Comparison of ENCODE assay signal across 8 cellular contexts in genomic region chr2:65228249-65228750, GRCh38. TPM values are rescaled to one million over a fixed set of nuclear protein-coding genes. Genes with fewer than 3 reads are reported as not detected.
DNase-seq lines count a peak whose midpoint lies in the region; ATAC-seq and TF ChIP-seq lines count a peak whose summit lies in the region.

No MANE protein-coding gene starts in this region.

- H3K36me3 ChIP-seq in gastroesophageal sphincter (peaks cover 0 to 4% of the 10 kb centered on the region in 2 donors), ovary (no peaks in the 10 kb centered on the region)

- intact Hi-C loops in ovary (cut with DNase I): no loop called here

- POLR2A ChIA-PET in activated CD8-positive, alpha-beta T cell treated with anti-CD3 and anti-CD28 coated beads, Interleukin-2, amount 10 ng/mL, durations not matched to agents 7 days and 5 days (lab: Charles Lee): interaction anchor here (0.9 to 2.9 kb wide), 17 partner anchors 11 to 1640 kb away, joined by 3 to 29 read pairs (median 4); partner anchors contain the start of genes CEP68, RAB1A, SPRED2 and WDPCP

- CTCF ChIA-PET in activated CD8-positive, alpha-beta T cell treated with anti-CD3 and anti-CD28 coated beads, Interleukin-2, amount 10 ng/mL, durations not matched to agents 7 days and 5 days (lab: Charles Lee): interaction anchor here (1.1 kb wide), 1 partner anchor 27 kb away, joined by 4 read pairs; no protein-coding TSS in a partner anchor

- H3K4me1 ChIP-seq in gastroesophageal sphincter (peaks cover 6 to 61% (median 27%) of the 10 kb centered on the region in 3 donors), ovary (ENCODE audit: insufficient read depth) (peaks cover 3% of the 10 kb centered on the region)

- no peaks in the 10 kb centered on the region for H3K9me3 ChIP-seq in gastroesophageal sphincter
- no peaks in the 10 kb centered on the region for H3K9me3 ChIP-seq in ovary

- WGBS in gastroesophageal sphincter (ENCODE audit: low coverage in 1 of 2), 2 donors: 1 to 4% methylated on average over 11 to 12 of the region's 17 CpGs
- WGBS in ovary, 3 donors: 0 to 1% (median 1%) methylated on average over 17 of the region's 17 CpGs

- TF ChIP-seq CTCF in gastroesophageal sphincter (IDR thresholded peaks at IDR 0.05) (peak in 1 of 4 experiments; percentile 1), ovary (IDR thresholded peaks at IDR 0.05) (no peak)

- H3K27me3 ChIP-seq in gastroesophageal sphincter: no peaks in the 10 kb centered on the region
- no peaks in the 10 kb centered on the region for H3K27me3 ChIP-seq in ovary

- peak; percentile 35 for ATAC-seq in HG02642 (IDR thresholded peaks at IDR 0.05; ENCODE audit: poor library complexity, unreplicated experiment)
- ATAC-seq in activated CD8-positive, alpha-beta T cell treated with anti-CD3 and anti-CD28 coated beads, Interleukin-2, amount 10 ng/mL, durations not matched to agents 7 days and 5 days: peak; percentile 42
- peak; percentile 5 for ATAC-seq in gastroesophageal sphincter

- H3K4me1 Mint-ChIP-seq in activated CD8-positive, alpha-beta T cell treated with anti-CD3 and anti-CD28 coated beads, Interleukin-2, amount 10 ng/mL, durations not matched to agents 7 days and 5 days (ENCODE audit: low read depth): peaks cover 38% of the 10 kb centered on the region

- TF ChIP-seq POLR2A in gastroesophageal sphincter (IDR thresholded peaks at IDR 0.05) (no peak), ovary (IDR thresholded peaks at IDR 0.05) (no peak)

- peak overlapping the region; percentile 99 for H3K27ac Mint-ChIP-seq in activated CD8-positive, alpha-beta T cell treated with anti-CD3 and anti-CD28 coated beads, Interleukin-2, amount 10 ng/mL, durations not matched to agents 7 days and 5 days

- peak overlapping the region; percentile 93 to 98 for H3K4me3 ChIP-seq in gastroesophageal sphincter
- peak overlapping the region; percentile 59 for H3K4me3 ChIP-seq in ovary

- peaks cover 34% of the 10 kb centered on the region for H3K36me3 Mint-ChIP-seq in activated CD8-positive, alpha-beta T cell treated with anti-CD3 and anti-CD28 coated beads, Interleukin-2, amount 10 ng/mL, durations not matched to agents 7 days and 5 days (ENCODE audit: low read depth)

- H3K4me3 Mint-ChIP-seq in activated CD8-positive, alpha-beta T cell treated with anti-CD3 and anti-CD28 coated beads, Interleukin-2, amount 10 ng/mL, durations not matched to agents 7 days and 5 days: peak overlapping the region; percentile 99

- peak; percentile 14 for DNase-seq in stimulated activated CD4-positive, alpha-beta T cell treated with anti-CD3 and anti-CD28 coated beads, Interleukin-1b, Interleukin-23, amount 100 ng/mL, for 48 hours
- no peak for DNase-seq in stimulated activated CD4-positive, alpha-beta T cell treated with anti-CD3 and anti-CD28 coated beads, Interleukin-4, amount 100 ng/mL, for 1 hour
- DNase-seq in NCI-H2081 (lab: John Stamatoyannopoulos, UW) (peak; percentile 24 to 66), ovary (no peak), COR-L47 (lab: John Stamatoyannopoulos, UW) (no peak)
- no peak for DNase-seq in activated CD8-positive, alpha-beta T cell treated with anti-CD3 and anti-CD28 coated beads, Interleukin-2, amount 10 ng/mL, durations not matched to agents 7 days and 5 days

- peak overlapping the region; percentile 96 to 100 (median 98) for H3K27ac ChIP-seq in gastroesophageal sphincter
- H3K27ac ChIP-seq in ovary: peak overlapping the region; percentile 36 to 58

- no peaks in the 10 kb centered on the region for H3K9me3 Mint-ChIP-seq in activated CD8-positive, alpha-beta T cell treated with anti-CD3 and anti-CD28 coated beads, Interleukin-2, amount 10 ng/mL, durations not matched to agents 7 days and 5 days (ENCODE audit: insufficient read depth)

- no peak for TF ChIP-seq EP300 in gastroesophageal sphincter (IDR thresholded peaks at IDR 0.05)
- no peak for TF ChIP-seq EP300 in ovary (IDR thresholded peaks at IDR 0.05)

- H3K27me3 Mint-ChIP-seq in activated CD8-positive, alpha-beta T cell treated with anti-CD3 and anti-CD28 coated beads, Interleukin-2, amount 10 ng/mL, durations not matched to agents 7 days and 5 days (ENCODE audit: low read depth): no peaks in the 10 kb centered on the region

RNA-seq across cellular contexts. Expression of gene ACTR2, which starts 0.7 kb away (rescaled TPM):
- total RNA-seq in activated CD8-positive, alpha-beta T cell treated with anti-CD3 and anti-CD28 coated beads, Interleukin-2, amount 10 ng/mL, durations not matched to agents 7 days and 5 days: 100 to 1,000 TPM; 478 to 493 TPM
- 100 to 1,000 TPM in 3 of 4 donors, 10 to 100 TPM in 1; 90.3 to 126 (median 109) TPM for total RNA-seq in gastroesophageal sphincter
- total RNA-seq in ovary: 100 to 1,000 TPM in 5 of 7 donors, 10 to 100 TPM in 2; 33.4 to 146 (median 113) TPM
- polyA plus RNA-seq in ovary: 100 to 1,000 TPM in 1 of 2 donors, 10 to 100 TPM in 1; 46.3 to 129 TPM

Comparison
In these comparisons a context has a peak if more than half of its experiments do, and no peak if none do; other contexts are left out.
1. DNase-seq: peak in stimulated activated CD4-positive, alpha-beta T cell treated with anti-CD3 and anti-CD28 coated beads, Interleukin-1b, Interleukin-23, amount 100 ng/mL, for 48 hours (single experiment) and NCI-H2081 (2 of 2); none in stimulated activated CD4-positive, alpha-beta T cell treated with anti-CD3 and anti-CD28 coated beads, Interleukin-4, amount 100 ng/mL, for 1 hour (single experiment), activated CD8-positive, alpha-beta T cell treated with anti-CD3 and anti-CD28 coated beads, Interleukin-2, amount 10 ng/mL, durations not matched to agents 7 days and 5 days (single experiment), ovary (0 of 5) and COR-L47 (single experiment).
2. Peak in every context shown above with its lines, with median percentiles within 50 percentile points of each other: ATAC-seq.